Comparison of ENCODE assay signal across 2 cellular contexts in the genomic region with DNA sequence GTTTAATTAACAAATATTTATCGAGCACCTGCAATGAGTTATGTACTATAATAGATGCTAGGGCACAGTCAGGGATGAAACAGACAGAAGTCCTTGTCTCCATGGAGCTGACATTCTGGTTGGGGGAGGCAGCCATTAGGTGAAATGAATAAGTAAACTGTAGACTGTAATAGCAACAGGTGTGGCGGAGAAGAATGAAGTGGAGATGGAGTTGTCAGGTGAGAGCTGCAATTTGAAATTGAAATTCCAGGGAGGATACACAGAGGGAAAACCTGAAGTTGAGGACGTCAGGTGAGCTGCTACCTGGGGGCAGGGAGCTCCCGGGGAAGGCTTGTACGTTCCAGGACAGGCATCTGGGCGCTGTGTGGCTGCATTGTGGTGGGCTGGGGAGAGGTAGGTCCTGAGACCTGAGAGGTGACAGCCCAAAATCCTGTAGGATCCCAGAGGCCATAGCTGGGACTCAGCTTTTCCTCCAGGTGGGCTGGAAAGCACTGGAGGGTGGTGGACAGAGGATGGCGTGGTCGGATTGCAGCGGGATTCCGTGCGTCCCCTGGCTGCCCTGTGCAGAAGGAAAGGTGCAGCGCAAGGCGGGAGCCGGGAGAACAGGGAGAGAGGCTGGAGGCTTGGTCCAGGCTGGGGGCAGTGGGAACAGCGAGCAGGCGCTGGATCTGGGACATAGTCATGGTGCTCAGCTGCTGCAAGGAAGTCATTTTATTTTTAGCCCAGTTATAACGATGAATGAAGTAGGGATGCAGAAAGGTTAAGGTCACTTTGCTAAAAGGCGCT.
TF ChIP-seq lines count a peak whose summit lies in the region.

No MANE protein-coding gene starts in this region.

TF ChIP-seq in SK-N-SH treated with all-trans-retinoic acid at 6 μM for 48 hours, 23 proteins besides CTCF, POLR2A, EP300 and RAD21 (continued from another document):
- TF ChIP-seq, protein P1, sequence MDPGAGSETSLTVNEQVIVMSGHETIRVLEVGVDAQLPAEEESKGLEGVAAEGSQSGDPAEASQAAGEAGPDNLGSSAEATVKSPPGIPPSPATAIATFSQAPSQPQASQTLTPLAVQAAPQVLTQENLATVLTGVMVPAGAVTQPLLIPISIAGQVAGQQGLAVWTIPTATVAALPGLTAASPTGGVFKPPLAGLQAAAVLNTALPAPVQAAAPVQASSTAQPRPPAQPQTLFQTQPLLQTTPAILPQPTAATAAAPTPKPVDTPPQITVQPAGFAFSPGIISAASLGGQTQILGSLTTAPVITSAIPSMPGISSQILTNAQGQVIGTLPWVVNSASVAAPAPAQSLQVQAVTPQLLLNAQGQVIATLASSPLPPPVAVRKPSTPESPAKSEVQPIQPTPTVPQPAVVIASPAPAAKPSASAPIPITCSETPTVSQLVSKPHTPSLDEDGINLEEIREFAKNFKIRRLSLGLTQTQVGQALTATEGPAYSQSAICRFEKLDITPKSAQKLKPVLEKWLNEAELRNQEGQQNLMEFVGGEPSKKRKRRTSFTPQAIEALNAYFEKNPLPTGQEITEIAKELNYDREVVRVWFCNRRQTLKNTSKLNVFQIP (CRISPR knock-in tag; IDR thresholded peaks at IDR 0.05; ENCODE audit: borderline replicate concordance, low read depth): no peak
- TF ChIP-seq BACH2 (CRISPR knock-in tag; IDR thresholded peaks at IDR 0.05; ENCODE audit: borderline replicate concordance) (no peak), ARNTL (CRISPR knock-in tag; IDR thresholded peaks at IDR 0.05; ENCODE audit: borderline replicate concordance, low read depth) (no peak)

TF ChIP-seq in SK-N-SH, 30 proteins besides CTCF, POLR2A, EP300 and RAD21 (continued from another document):
- TF ChIP-seq, protein P2, sequence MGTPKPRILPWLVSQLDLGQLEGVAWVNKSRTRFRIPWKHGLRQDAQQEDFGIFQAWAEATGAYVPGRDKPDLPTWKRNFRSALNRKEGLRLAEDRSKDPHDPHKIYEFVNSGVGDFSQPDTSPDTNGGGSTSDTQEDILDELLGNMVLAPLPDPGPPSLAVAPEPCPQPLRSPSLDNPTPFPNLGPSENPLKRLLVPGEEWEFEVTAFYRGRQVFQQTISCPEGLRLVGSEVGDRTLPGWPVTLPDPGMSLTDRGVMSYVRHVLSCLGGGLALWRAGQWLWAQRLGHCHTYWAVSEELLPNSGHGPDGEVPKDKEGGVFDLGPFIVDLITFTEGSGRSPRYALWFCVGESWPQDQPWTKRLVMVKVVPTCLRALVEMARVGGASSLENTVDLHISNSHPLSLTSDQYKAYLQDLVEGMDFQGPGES (IDR thresholded peaks at IDR 0.05; ENCODE audit: low read depth, low read length): no peak
- no peak for TF ChIP-seq NRF1 (IDR thresholded peaks at IDR 0.05; ENCODE audit: low read depth, low read length)
- TF ChIP-seq, protein P3, sequence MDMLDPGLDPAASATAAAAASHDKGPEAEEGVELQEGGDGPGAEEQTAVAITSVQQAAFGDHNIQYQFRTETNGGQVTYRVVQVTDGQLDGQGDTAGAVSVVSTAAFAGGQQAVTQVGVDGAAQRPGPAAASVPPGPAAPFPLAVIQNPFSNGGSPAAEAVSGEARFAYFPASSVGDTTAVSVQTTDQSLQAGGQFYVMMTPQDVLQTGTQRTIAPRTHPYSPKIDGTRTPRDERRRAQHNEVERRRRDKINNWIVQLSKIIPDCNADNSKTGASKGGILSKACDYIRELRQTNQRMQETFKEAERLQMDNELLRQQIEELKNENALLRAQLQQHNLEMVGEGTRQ (IDR thresholded peaks at IDR 0.05; ENCODE audit: borderline replicate concordance, low read depth, low read length): no peak
- TF ChIP-seq, protein P4, sequence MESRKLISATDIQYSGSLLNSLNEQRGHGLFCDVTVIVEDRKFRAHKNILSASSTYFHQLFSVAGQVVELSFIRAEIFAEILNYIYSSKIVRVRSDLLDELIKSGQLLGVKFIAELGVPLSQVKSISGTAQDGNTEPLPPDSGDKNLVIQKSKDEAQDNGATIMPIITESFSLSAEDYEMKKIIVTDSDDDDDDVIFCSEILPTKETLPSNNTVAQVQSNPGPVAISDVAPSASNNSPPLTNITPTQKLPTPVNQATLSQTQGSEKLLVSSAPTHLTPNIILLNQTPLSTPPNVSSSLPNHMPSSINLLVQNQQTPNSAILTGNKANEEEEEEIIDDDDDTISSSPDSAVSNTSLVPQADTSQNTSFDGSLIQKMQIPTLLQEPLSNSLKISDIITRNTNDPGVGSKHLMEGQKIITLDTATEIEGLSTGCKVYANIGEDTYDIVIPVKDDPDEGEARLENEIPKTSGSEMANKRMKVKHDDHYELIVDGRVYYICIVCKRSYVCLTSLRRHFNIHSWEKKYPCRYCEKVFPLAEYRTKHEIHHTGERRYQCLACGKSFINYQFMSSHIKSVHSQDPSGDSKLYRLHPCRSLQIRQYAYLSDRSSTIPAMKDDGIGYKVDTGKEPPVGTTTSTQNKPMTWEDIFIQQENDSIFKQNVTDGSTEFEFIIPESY (IDR thresholded peaks at IDR 0.05; ENCODE audit: borderline replicate concordance, low read depth): no peak
- no peak for TF ChIP-seq YY1 (IDR thresholded peaks at IDR 0.05; ENCODE audit: low read depth)
- no peak for TF ChIP-seq NFIC (IDR thresholded peaks at IDR 0.05; ENCODE audit: borderline replicate concordance)
- no peak for TF ChIP-seq MEF2A (IDR thresholded peaks at IDR 0.05; ENCODE audit: borderline replicate concordance, low read depth)
- no peak for TF ChIP-seq RXRA (IDR thresholded peaks at IDR 0.05; ENCODE audit: borderline replicate concordance, low read depth)
- TF ChIP-seq TEAD4 (IDR thresholded peaks at IDR 0.05; ENCODE audit: borderline replicate concordance, insufficient read depth): no peak
- TF ChIP-seq RFX5 (IDR thresholded peaks at IDR 0.05; ENCODE audit: low read length): no peak
- TF ChIP-seq GABPA (IDR thresholded peaks at IDR 0.05; ENCODE audit: low read depth): no peak
- TF ChIP-seq, protein P5, sequence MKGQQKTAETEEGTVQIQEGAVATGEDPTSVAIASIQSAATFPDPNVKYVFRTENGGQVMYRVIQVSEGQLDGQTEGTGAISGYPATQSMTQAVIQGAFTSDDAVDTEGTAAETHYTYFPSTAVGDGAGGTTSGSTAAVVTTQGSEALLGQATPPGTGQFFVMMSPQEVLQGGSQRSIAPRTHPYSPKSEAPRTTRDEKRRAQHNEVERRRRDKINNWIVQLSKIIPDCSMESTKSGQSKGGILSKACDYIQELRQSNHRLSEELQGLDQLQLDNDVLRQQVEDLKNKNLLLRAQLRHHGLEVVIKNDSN (IDR thresholded peaks at IDR 0.05; ENCODE audit: borderline replicate concordance, low read depth): no peak
- TF ChIP-seq TCF12 (IDR thresholded peaks at IDR 0.05): no peak
- TF ChIP-seq FOSL2 (IDR thresholded peaks at IDR 0.05; ENCODE audit: borderline replicate concordance, low read depth): no peak
